20 cellular contexts compared by ENCODE assay signal in the genomic region with DNA sequence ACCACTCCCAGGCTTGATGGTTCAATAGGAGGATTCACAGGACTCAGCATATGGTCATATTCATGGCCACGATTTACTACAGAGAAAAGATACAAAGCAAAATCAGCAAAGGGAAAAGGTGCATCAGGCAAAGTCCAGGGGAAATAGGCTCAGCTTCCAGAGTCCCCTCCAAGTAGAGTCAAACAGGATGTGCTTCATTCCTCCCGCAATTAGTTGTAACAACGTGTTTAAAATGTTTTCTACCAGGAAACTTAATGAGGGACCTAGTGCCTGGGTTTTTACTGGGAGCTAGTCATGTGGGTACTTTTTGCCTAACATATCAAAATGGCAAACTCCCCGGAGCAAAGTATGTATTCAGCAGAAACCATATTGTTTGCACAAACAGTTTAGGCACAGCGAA. TPM values are rescaled to one million over a fixed set of nuclear protein-coding genes. Genes with fewer than 3 reads are reported as not detected.
DNase-seq lines count a peak whose midpoint lies in the region; ATAC-seq, FAIRE-seq and TF ChIP-seq lines count a peak whose summit lies in the region.
"Had no signal": no experiment of that assay in that cellular context is flagged by ENCODE, and none has a peak within 500 bp of the region (broad histone marks: within the 10 kb centered on the region; RNA-seq: fewer than 3 reads in every experiment).

No MANE protein-coding gene starts in this region.

- H3K36me3 Mint-ChIP-seq in T-helper 1 cell treated with Interleukin-12 subunit alpha and Interleukin-12 subunit beta and Interleukin-4 antibody, amounts not matched to agents 30 μg/mL and 1 μg/mL, for 36 hours (ENCODE audit: low read depth), result peaks cover 23% of the 10 kb centered on the region

- H3K79me2 ChIP-seq in trophoblast cell (ENCODE audit: control insufficient read depth, insufficient read depth, low read length, poor library complexity), result no peaks in the 10 kb centered on the region

- H3K4me3 ChIP-seq in SJCRH30 (no peak overlapping the region), bronchial epithelial cell (ENCODE audit: low read depth, low read length) (no peak overlapping the region), trophoblast cell (ENCODE audit: low read depth, low read length) (no peak overlapping the region)
- H3K4me3 ChIP-seq: A549, GM23338 had no signal

- H3K23ac ChIP-seq in trophoblast cell (ENCODE audit: low read length), result no peak overlapping the region

- no peak for DNase-seq in T-helper 1 cell
- no peak for DNase-seq in SJCRH30
- no peak for DNase-seq in bronchial epithelial cell (ENCODE audit: low read depth)
- peak; percentile 84 to 95 for DNase-seq in trophoblast cell
- no peak for DNase-seq in NCI-H1105 (lab: John Stamatoyannopoulos, UW)
- DNase-seq: 8988T; C1 segment of cervical spinal cord; Calu3; CD4-positive, alpha-beta memory T cell; COR-L47; DMS53; DND-41; H9 had no signal

- H3K4me1 ChIP-seq in SJCRH30, result peaks cover 35% of the 10 kb centered on the region
- peaks cover 0 to 9% of the 10 kb centered on the region in 2 experiments for H3K4me1 ChIP-seq in trophoblast cell (ENCODE audit: control insufficient read depth in 1 of 2, insufficient read depth in 2 of 2, low read length in 2 of 2)

- H3K9ac ChIP-seq in trophoblast cell (ENCODE audit: low read length), result no peak overlapping the region

- no peak for TF ChIP-seq CTCF in bronchial epithelial cell (IDR thresholded peaks at IDR 0.05; ENCODE audit: insufficient read depth, low read length, severe bottlenecking)

- H3K18ac ChIP-seq in trophoblast cell (ENCODE audit: low read length), result no peak overlapping the region

- no peaks in the 10 kb centered on the region for H3K79me1 ChIP-seq in trophoblast cell (ENCODE audit: low read length)

- no peak overlapping the region for H2BK5ac ChIP-seq in trophoblast cell (ENCODE audit: low read depth, low read length, poor library complexity)

- H3K36me3 ChIP-seq in SJCRH30 (peaks cover 8% of the 10 kb centered on the region; the same call in 1 of the 2 replicates), bronchial epithelial cell (ENCODE audit: control insufficient read depth, insufficient read depth, low read length) (peaks cover 3% of the 10 kb centered on the region), trophoblast cell (ENCODE audit: control insufficient read depth in 1 of 2, insufficient read depth in 2 of 2, low read length in 2 of 2) (peaks cover 0 to 10% of the 10 kb centered on the region in 2 experiments)

- no peak overlapping the region for H4K91ac ChIP-seq in trophoblast cell (ENCODE audit: low read depth, low read length)

- WGBS in trophoblast cell (ENCODE audit: extremely low coverage, insufficient coverage, insufficient read length), result no CpG with 5 or more reads among the region's 5 CpGs

- H3K27ac ChIP-seq in SJCRH30 (0 out of 2 replicates have a peak overlapping the region, but pooled peaks have one; percentile 6), trophoblast cell (ENCODE audit: low read depth, low read length) (no peak overlapping the region)
- H3K27ac ChIP-seq: A549 had no signal

- H2AK5ac ChIP-seq in trophoblast cell (ENCODE audit: low read length), result no peak overlapping the region

- H3K4ac ChIP-seq in trophoblast cell (ENCODE audit: low read depth, low read length), result no peak overlapping the region

- no peak overlapping the region for H3K4me3 Mint-ChIP-seq in T-helper 1 cell treated with Interleukin-12 subunit alpha and Interleukin-12 subunit beta and Interleukin-4 antibody, amounts not matched to agents 30 μg/mL and 1 μg/mL, for 36 hours
- H3K4me3 Mint-ChIP-seq: CD4-positive, alpha-beta memory T cell; GM23338; H9 had no signal

- no peak overlapping the region for H4K8ac ChIP-seq in trophoblast cell (ENCODE audit: low read depth, low read length)

- no peaks in the 10 kb centered on the region for H3K27me3 Mint-ChIP-seq in T-helper 1 cell treated with Interleukin-12 subunit alpha and Interleukin-12 subunit beta and Interleukin-4 antibody, amounts not matched to agents 30 μg/mL and 1 μg/mL, for 36 hours (ENCODE audit: low read depth)
- H3K27me3 Mint-ChIP-seq: CD4-positive, alpha-beta memory T cell had no signal

- no peak for ATAC-seq in GM19397 (IDR thresholded peaks at IDR 0.05; ENCODE audit: unreplicated experiment)
- ATAC-seq: A549, GM23338, HCT116 had no signal

- H3K27me3 ChIP-seq in SJCRH30 (no peaks in the 10 kb centered on the region), bronchial epithelial cell (ENCODE audit: control insufficient read depth, insufficient read depth, low read length) (no peaks in the 10 kb centered on the region), trophoblast cell (ENCODE audit: insufficient read depth, low read length) (no peaks in the 10 kb centered on the region)

- no peak overlapping the region for H3K4me2 ChIP-seq in trophoblast cell (ENCODE audit: low read length)
- H3K4me2 ChIP-seq: A549, GM23338 had no signal

- H3K27ac Mint-ChIP-seq in T-helper 1 cell treated with Interleukin-12 subunit alpha and Interleukin-12 subunit beta and Interleukin-4 antibody, amounts not matched to agents 30 μg/mL and 1 μg/mL, for 36 hours, result peak overlapping the region; percentile 37
- H3K27ac Mint-ChIP-seq: GM23338, H9 had no signal

- no peak overlapping the region for H2BK120ac ChIP-seq in trophoblast cell (ENCODE audit: insufficient read depth, low read length, poor library complexity)

- peak; percentile 75 for FAIRE-seq in bronchial epithelial cell (lab: Jason Lieb, UNC)
- FAIRE-seq: A549, G401.6, GM12892 had no signal

- H3K4me1 Mint-ChIP-seq in T-helper 1 cell treated with Interleukin-12 subunit alpha and Interleukin-12 subunit beta and Interleukin-4 antibody, amounts not matched to agents 30 μg/mL and 1 μg/mL, for 36 hours (ENCODE audit: low read depth), result peaks cover 14% of the 10 kb centered on the region

- H3K9me3 ChIP-seq in SJCRH30 (replicated peaks), result no peaks in the 10 kb centered on the region
- peaks cover 3% of the 10 kb centered on the region for H3K9me3 ChIP-seq in trophoblast cell (ENCODE audit: insufficient read depth, low read depth, low read length)
- H3K9me3 ChIP-seq: A549 had no signal

- H3K9me3 Mint-ChIP-seq in T-helper 1 cell treated with Interleukin-12 subunit alpha and Interleukin-12 subunit beta and Interleukin-4 antibody, amounts not matched to agents 30 μg/mL and 1 μg/mL, for 36 hours, result no peaks in the 10 kb centered on the region
- H3K9me3 Mint-ChIP-seq: CD4-positive, alpha-beta memory T cell; GM23338; H9 had no signal

- no peak overlapping the region for H4K12ac ChIP-seq in trophoblast cell (ENCODE audit: low read depth, low read length)

- H2BK12ac ChIP-seq in trophoblast cell (ENCODE audit: low read length), result no peak overlapping the region

- no peak overlapping the region for H2AFZ ChIP-seq in trophoblast cell (ENCODE audit: insufficient read depth, low read length, poor library complexity)
- H2AFZ ChIP-seq: GM23338 had no signal

- H3K14ac ChIP-seq in trophoblast cell (ENCODE audit: low read length), result no peak overlapping the region

RNA-seq across cellular contexts. Expression of gene SREBF2, which starts 14.9 kb away (rescaled TPM):
- 100 and 103 TPM in 2 replicates for total RNA-seq in SJCRH30 (2014; rRNA removed; shearing (Covaris generic))
- 44.2 and 66.4 TPM in 2 replicates for total RNA-seq in bronchial epithelial cell
- polyA plus RNA-seq in trophoblast cell (2013), result 97.8 and 99.1 TPM in 2 replicates

RNA-seq across cellular contexts. Expression of gene CCDC134, which starts 17.5 kb away (rescaled TPM):
- 19.8 and 21.2 TPM in 2 replicates for total RNA-seq in SJCRH30 (2014; rRNA removed; shearing (Covaris generic))
- 5.4 and 6.1 TPM in 2 replicates for total RNA-seq in bronchial epithelial cell
- 5.6 and 5.9 TPM in 2 replicates for polyA plus RNA-seq in trophoblast cell (2013)

Comparison
In these comparisons a context has a peak if more than half of its experiments do, and no peak if none do; other contexts are left out.
1. DNase-seq: peak in trophoblast cell (2 of 2); none in T-helper 1 cell (0 of 5), SJCRH30 (0 of 2), bronchial epithelial cell (single experiment) and NCI-H1105 (single experiment).